In the genomic region with DNA sequence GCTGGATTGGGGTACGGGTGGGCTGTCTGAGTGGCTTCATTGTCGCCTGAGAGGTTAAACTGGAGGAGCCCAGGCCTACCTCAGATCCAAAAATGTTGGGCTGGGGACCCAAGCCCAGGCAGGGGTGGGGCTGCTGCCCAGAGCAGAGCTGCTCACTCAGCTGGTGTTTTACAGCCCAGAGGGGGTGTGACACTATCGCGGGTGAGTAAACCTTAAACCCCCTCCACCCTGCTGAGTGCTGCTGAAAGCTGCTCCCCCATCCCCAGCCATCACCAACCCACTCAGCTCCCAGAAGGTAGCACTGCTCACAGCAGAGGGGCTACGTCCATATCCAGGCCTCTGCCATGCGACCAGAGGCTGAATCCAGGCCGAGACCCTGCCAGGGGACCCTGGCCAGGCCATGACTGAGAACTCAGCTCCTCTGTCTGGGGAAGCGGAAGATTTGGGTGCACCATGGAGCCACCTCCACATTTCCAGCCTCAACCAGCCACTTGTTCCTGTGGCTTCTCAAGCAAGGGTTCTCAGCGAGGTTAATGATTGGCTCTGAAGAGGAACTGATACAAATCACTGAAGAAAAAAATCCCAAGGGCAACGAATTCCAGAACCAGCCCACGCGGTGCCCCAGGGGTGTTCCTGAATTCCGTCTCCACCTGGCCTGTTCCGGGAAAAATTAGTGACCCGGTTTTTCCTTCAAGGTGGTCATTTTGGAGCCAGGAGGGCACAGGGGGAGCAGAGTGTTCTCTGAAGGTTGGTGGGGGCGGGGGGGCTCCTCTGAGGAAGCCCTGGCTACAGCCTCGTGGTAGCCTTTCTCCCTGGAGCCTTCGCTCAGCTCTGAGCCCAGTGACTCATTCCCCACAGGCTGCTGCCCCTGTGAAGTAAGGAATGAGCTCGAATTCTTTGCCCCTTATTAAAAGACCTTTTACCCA, we compare ENCODE assay signal across 8 cellular contexts. TPM values are rescaled to one million over a fixed set of nuclear protein-coding genes. Genes with fewer than 3 reads are reported as not detected.
A peak's percentile ranks its signal among the peaks of the same experiment; 100 is the strongest.
DNase-seq lines count a peak whose midpoint lies in the region; ATAC-seq and TF ChIP-seq lines count a peak whose summit lies in the region.

No MANE protein-coding gene starts in this region.

- H2BK120ac ChIP-seq in IMR-90 (ENCODE audit: low read depth, low read length), result peak overlapping the region; percentile 87

- H3K4me2 ChIP-seq in IMR-90 (ENCODE audit: low read depth, low read length), result peak overlapping the region; percentile 41

- H3K9me3 Mint-ChIP-seq in activated CD8-positive, alpha-beta memory T cell treated with anti-CD3 and anti-CD28 coated beads, Interleukin-2, amount 10 ng/mL, durations not matched to agents 7 days and 5 days (ENCODE audit: low read depth), result no peaks in the 10 kb centered on the region
- H3K9me3 Mint-ChIP-seq in naive thymus-derived CD8-positive, alpha-beta T cell, result no peaks in the 10 kb centered on the region

- POLR2A ChIA-PET in IMR-90 (lab: Charles Lee; ENCODE audit: unreplicated experiment), result interaction anchor here (1.1 kb wide), 1 partner anchor 32 kb away, joined by 8 read pairs; the partner anchor contains the start of gene ARMC7
- POLR2A ChIA-PET in naive thymus-derived CD8-positive, alpha-beta T cell (lab: Charles Lee), result interaction anchor here (0.6 to 3.8 kb wide), 10 partner anchors 9 to 65 kb away, joined by 3 to 21 read pairs (median 6); partner anchors contain the start of genes ARMC7, MRPL58 and SLC16A5

- dilution Hi-C loops in IMR-90 (cut with HindIII; ENCODE audit: low sequenced_read_pairs, unreplicated experiment), result no loop called here

- peak overlapping the region; percentile 52 for H2BK5ac ChIP-seq in IMR-90 (ENCODE audit: low read depth, low read length, poor library complexity, severe bottlenecking)

- peak overlapping the region; percentile 57 for H3K18ac ChIP-seq in IMR-90 (ENCODE audit: low read depth, low read length)

- 86% methylated on average over 3 of the region's 19 CpGs; no CpG with 5 or more reads in 1 of the 2 experiments for WGBS in IMR-90 (ENCODE audit: extremely low coverage in 2 of 2, insufficient read length in 1 of 2), 2 experiments

- peak overlapping the region; percentile 64 for H3K4me3 Mint-ChIP-seq in activated CD8-positive, alpha-beta memory T cell treated with anti-CD3 and anti-CD28 coated beads, Interleukin-2, amount 10 ng/mL, durations not matched to agents 7 days and 5 days
- H3K4me3 Mint-ChIP-seq in naive thymus-derived CD8-positive, alpha-beta T cell, result peak overlapping the region; percentile 14 to 86 (median 72)

- peak overlapping the region; percentile 81; the same call in 1 of the 3 replicates for H2BK15ac ChIP-seq in IMR-90 (ENCODE audit: low read depth, low read length)

- peak overlapping the region; percentile 60 for H2AK5ac ChIP-seq in IMR-90 (ENCODE audit: low read depth, low read length)

- no TSS peak for BruUV-seq in IMR-90 (replicated peaks; lab: Mats Ljungman, UMichigan)

- H3K27me3 ChIP-seq in IMR-90 (ENCODE audit: control insufficient read depth, insufficient read depth, low read length), result no peaks in the 10 kb centered on the region

- peak overlapping the region; percentile 89 for H3K4ac ChIP-seq in IMR-90 (ENCODE audit: low read depth, low read length)

- peaks cover 21% of the 10 kb centered on the region for H3K9me1 ChIP-seq in IMR-90 (ENCODE audit: insufficient read depth, low read length)

- H4K5ac ChIP-seq in IMR-90 (ENCODE audit: low read depth, low read length), result peak overlapping the region; percentile 2; the same call in 1 of the 2 replicates

- no peaks in the 10 kb centered on the region for H3K36me3 ChIP-seq in IMR-90 (ENCODE audit: control insufficient read depth, insufficient read depth, low read length)

- TF ChIP-seq RAD21 in IMR-90 (IDR thresholded peaks at IDR 0.05; ENCODE audit: low read length), result no peak

- peak overlapping the region; percentile 54 for H4K91ac ChIP-seq in IMR-90 (ENCODE audit: insufficient read depth, low read depth, low read length)

- H3K36me3 Mint-ChIP-seq in activated CD8-positive, alpha-beta memory T cell treated with anti-CD3 and anti-CD28 coated beads, Interleukin-2, amount 10 ng/mL, durations not matched to agents 7 days and 5 days, result no peaks in the 10 kb centered on the region
- H3K36me3 Mint-ChIP-seq in naive thymus-derived CD8-positive, alpha-beta T cell, result no peaks in the 10 kb centered on the region

- no peak overlapping the region for H3K27ac Mint-ChIP-seq in activated CD8-positive, alpha-beta memory T cell treated with anti-CD3 and anti-CD28 coated beads, Interleukin-2, amount 10 ng/mL, durations not matched to agents 7 days and 5 days
- peak overlapping the region in 3 of 10 donors; percentile 73 to 85 (median 74) for H3K27ac Mint-ChIP-seq in naive thymus-derived CD8-positive, alpha-beta T cell

- in situ Hi-C loops in IMR-90 (cut with MboI; ENCODE audit: low sequenced_read_pairs), result no loop called here

- no peak overlapping the region for H3K4me3 ChIP-seq in IMR-90 (ENCODE audit: insufficient read depth, low read depth, low read length)
- peak overlapping the region; percentile 67 for H3K4me3 ChIP-seq in coronary artery

- peaks cover 21% of the 10 kb centered on the region for H3K4me1 ChIP-seq in IMR-90 (ENCODE audit: control insufficient read depth, insufficient read depth, low read length)

- intact Hi-C loops in IMR-90 (cut with micrococcal nuclease), result no loop called here

- CTCF ChIA-PET in activated CD8-positive, alpha-beta memory T cell treated with anti-CD3 and anti-CD28 coated beads, Interleukin-2, amount 10 ng/mL, durations not matched to agents 7 days and 5 days (lab: Charles Lee), result interaction anchor here (0.9 to 2.3 kb wide), 5 partner anchors 9 to 123 kb away, joined by 3 to 6 read pairs (median 4); no protein-coding TSS in a partner anchor
- CTCF ChIA-PET in IMR-90 (lab: Yijun Ruan, JAX), result interaction anchor here (1.2 to 1.7 kb wide), 3 partner anchors 27 to 55 kb away, joined by 4 to 12 read pairs (median 4); no protein-coding TSS in a partner anchor

- H4K8ac ChIP-seq in IMR-90 (ENCODE audit: low read depth in 2 of 2, low read length in 2 of 2), result peak overlapping the region; percentile 71 to 77

- H3K4me1 Mint-ChIP-seq in activated CD8-positive, alpha-beta memory T cell treated with anti-CD3 and anti-CD28 coated beads, Interleukin-2, amount 10 ng/mL, durations not matched to agents 7 days and 5 days, result peaks cover 10% of the 10 kb centered on the region
- peaks cover 7 to 21% (median 14%) of the 10 kb centered on the region in 4 donors for H3K4me1 Mint-ChIP-seq in naive thymus-derived CD8-positive, alpha-beta T cell

- peak overlapping the region; percentile 87 for H2AFZ ChIP-seq in IMR-90 (replicated peaks; ENCODE audit: low read length, poor library complexity)

- no peak for DNase-seq in activated CD8-positive, alpha-beta memory T cell treated with anti-CD3 and anti-CD28 coated beads, Interleukin-2, amount 10 ng/mL, durations not matched to agents 7 days and 5 days
- DNase-seq in activated CD8-positive, alpha-beta memory T cell treated with anti-CD3 and anti-CD28 coated beads for 24 hours, result no peak
- DNase-seq in IMR-90 (peak; percentile 78), coronary artery (ENCODE audit: low spot score) (no peak), SHP77 treated with DMSO at 0.1 percent for 48 hours (lab: John Stamatoyannopoulos, UW) (no peak)
- DNase-seq in naive thymus-derived CD8-positive, alpha-beta T cell, result peak in 1 of 10 donors; percentile 9

- H3K14ac ChIP-seq in IMR-90 (replicated peaks; ENCODE audit: low read depth, low read length), result peak overlapping the region; percentile 67

- H3K56ac ChIP-seq in IMR-90 (ENCODE audit: extremely low read depth, insufficient read depth, low read length), result no peak overlapping the region

- H3K79me1 ChIP-seq in IMR-90 (ENCODE audit: low read depth in 1 of 2, low read length in 2 of 2), result no peaks in the 10 kb centered on the region

- no peak for ATAC-seq in activated CD8-positive, alpha-beta memory T cell treated with anti-CD3 and anti-CD28 coated beads, Interleukin-2, amount 10 ng/mL, durations not matched to agents 7 days and 5 days
- ATAC-seq in IMR-90 (ENCODE audit: low read depth), result peak; percentile 93
- ATAC-seq in naive thymus-derived CD8-positive, alpha-beta T cell, result peak in 1 of 2 donors; percentile 18
- no peak for ATAC-seq in HG03460 (IDR thresholded peaks at IDR 0.05; ENCODE audit: unreplicated experiment)
- ATAC-seq in HG03095 (IDR thresholded peaks at IDR 0.05; ENCODE audit: unreplicated experiment), result no peak

- no peak for TF ChIP-seq CTCF in IMR-90 (conservative IDR thresholded peaks at IDR 0.05; ENCODE audit: low read depth, low read length)
- TF ChIP-seq CTCF in coronary artery (IDR thresholded peaks at IDR 0.05), result no peak

- no peak overlapping the region for H3K9ac ChIP-seq in IMR-90 (ENCODE audit: low read depth, low read length)

- H3K23ac ChIP-seq in IMR-90 (ENCODE audit: low read depth, low read length), result peak overlapping the region; percentile 10; the same call in 1 of the 2 replicates

- peak overlapping the region; percentile 79 for H2AK9ac ChIP-seq in IMR-90 (replicated peaks; ENCODE audit: low read depth, low read length, poor library complexity)

- H3K27ac ChIP-seq in IMR-90 (ENCODE audit: insufficient read depth, low read length) (peak overlapping the region; percentile 1), coronary artery (peak overlapping the region; percentile 69 to 72)

- no peaks in the 10 kb centered on the region for H3K27me3 Mint-ChIP-seq in activated CD8-positive, alpha-beta memory T cell treated with anti-CD3 and anti-CD28 coated beads, Interleukin-2, amount 10 ng/mL, durations not matched to agents 7 days and 5 days
- no peaks in the 10 kb centered on the region for H3K27me3 Mint-ChIP-seq in naive thymus-derived CD8-positive, alpha-beta T cell

- H4K20me1 ChIP-seq in IMR-90 (ENCODE audit: insufficient read depth, low read length), result no peaks in the 10 kb centered on the region

- TF ChIP-seq POLR2A in IMR-90 (IDR thresholded peaks at IDR 0.05; ENCODE audit: low read depth, low read length), result no peak

- H2BK20ac ChIP-seq in IMR-90 (ENCODE audit: low read depth, low read length), result peak overlapping the region; percentile 86

- H3K9me3 ChIP-seq in IMR-90 (ENCODE audit: control insufficient read depth, insufficient read depth, low read length), result no peaks in the 10 kb centered on the region

RNA-seq across cellular contexts. Expression of gene SLC16A5, which starts 9.4 kb away (rescaled TPM):
- total RNA-seq in activated CD8-positive, alpha-beta memory T cell treated with anti-CD3 and anti-CD28 coated beads, Interleukin-2, amount 10 ng/mL, durations not matched to agents 7 days and 5 days, result 1 to 10 TPM; 2.3 to 3.2 TPM
- 1.1 and 1.8 TPM in 2 replicates for total RNA-seq in IMR-90 (2012; rRNA removed)
- polyA plus RNA-seq in IMR-90 (2012; rRNA removed), result 5.9 and 7.1 TPM in 2 replicates
- polyA plus RNA-seq in IMR-90 (2012; cell fraction: cytosol; rRNA removed), result 1.9 and 9.5 TPM in 2 replicates
- polyA plus RNA-seq in IMR-90 (2012; cell fraction: nucleus; rRNA removed; ENCODE audit: low replicate concordance), result 19.4 and 39.3 TPM in 2 replicates
- 10 to 100 TPM; 14.2 to 14.8 TPM for total RNA-seq in naive thymus-derived CD8-positive, alpha-beta T cell
- polyA plus RNA-seq in naive thymus-derived CD8-positive, alpha-beta T cell, result 1 to 10 TPM; 1.4 to 4.1 (median 3.1) TPM

RNA-seq across cellular contexts. Expression of gene KCTD2, which starts 31.3 kb away (rescaled TPM):
- 10 to 100 TPM; 16.8 to 19.1 TPM for total RNA-seq in activated CD8-positive, alpha-beta memory T cell treated with anti-CD3 and anti-CD28 coated beads, Interleukin-2, amount 10 ng/mL, durations not matched to agents 7 days and 5 days
- total RNA-seq in IMR-90 (2012; rRNA removed), result 9.1 and 9.4 TPM in 2 replicates
- 18.3 and 18.4 TPM in 2 replicates for polyA plus RNA-seq in IMR-90 (2012; rRNA removed)
- polyA plus RNA-seq in IMR-90 (2012; cell fraction: cytosol; rRNA removed), result 10.8 and 16.4 TPM in 2 replicates
- 9.9 and 12.6 TPM in 2 replicates for polyA plus RNA-seq in IMR-90 (2012; cell fraction: nucleus; rRNA removed; ENCODE audit: low replicate concordance)
- total RNA-seq in naive thymus-derived CD8-positive, alpha-beta T cell, result 10 to 100 TPM; 25.0 to 28.6 TPM
- 10 to 100 TPM in 1 of 3 donors, 1 to 10 TPM in 2; 6.8 to 10.9 (median 7.8) TPM for polyA plus RNA-seq in naive thymus-derived CD8-positive, alpha-beta T cell

RNA-seq across cellular contexts. Expression of gene ARMC7, which starts 31.4 kb away (rescaled TPM):
- 10 to 100 TPM; 13.5 to 14.5 TPM for total RNA-seq in activated CD8-positive, alpha-beta memory T cell treated with anti-CD3 and anti-CD28 coated beads, Interleukin-2, amount 10 ng/mL, durations not matched to agents 7 days and 5 days
- 1.7 and 1.8 TPM in 2 replicates for total RNA-seq in IMR-90 (2012; rRNA removed)
- polyA plus RNA-seq in IMR-90 (2012; rRNA removed), result 6.9 and 7.3 TPM in 2 replicates
- 7.1 and 7.3 TPM in 2 replicates for polyA plus RNA-seq in IMR-90 (2012; cell fraction: cytosol; rRNA removed)
- polyA plus RNA-seq in IMR-90 (2012; cell fraction: nucleus; rRNA removed; ENCODE audit: low replicate concordance), result 4.8 and 7.7 TPM in 2 replicates
- 10 to 100 TPM; 15.6 to 16.7 TPM for total RNA-seq in naive thymus-derived CD8-positive, alpha-beta T cell
- polyA plus RNA-seq in naive thymus-derived CD8-positive, alpha-beta T cell, result 1 to 10 TPM; 2.7 to 3.3 (median 2.9) TPM

RNA-seq across cellular contexts. Expression of gene ATP5PD, which starts 31.6 kb away (rescaled TPM):
- total RNA-seq in activated CD8-positive, alpha-beta memory T cell treated with anti-CD3 and anti-CD28 coated beads, Interleukin-2, amount 10 ng/mL, durations not matched to agents 7 days and 5 days, result 100 to 1,000 TPM; 188 to 210 TPM
- 365 and 373 TPM in 2 replicates for total RNA-seq in IMR-90 (2012; rRNA removed)
- 331 and 425 TPM in 2 replicates for polyA plus RNA-seq in IMR-90 (2012; rRNA removed)
- 109 and 263 TPM in 2 replicates for polyA plus RNA-seq in IMR-90 (2012; cell fraction: cytosol; rRNA removed)
- 38.0 and 159 TPM in 2 replicates for polyA plus RNA-seq in IMR-90 (2012; cell fraction: nucleus; rRNA removed; ENCODE audit: low replicate concordance)
- 100 to 1,000 TPM; 149 to 160 TPM for total RNA-seq in naive thymus-derived CD8-positive, alpha-beta T cell
- polyA plus RNA-seq in naive thymus-derived CD8-positive, alpha-beta T cell, result 100 to 1,000 TPM; 406 to 455 (median 449) TPM

RNA-seq across cellular contexts. Expression of gene NT5C, which starts 53.2 kb away (rescaled TPM):
- total RNA-seq in activated CD8-positive, alpha-beta memory T cell treated with anti-CD3 and anti-CD28 coated beads, Interleukin-2, amount 10 ng/mL, durations not matched to agents 7 days and 5 days, result 10 to 100 TPM; 65.2 to 73.1 TPM
- total RNA-seq in IMR-90 (2012; rRNA removed), result 23.1 and 24.0 TPM in 2 replicates
- polyA plus RNA-seq in IMR-90 (2012; rRNA removed), result 44.6 and 62.1 TPM in 2 replicates
- polyA plus RNA-seq in IMR-90 (2012; cell fraction: cytosol; rRNA removed), result 36.7 and 49.9 TPM in 2 replicates
- polyA plus RNA-seq in IMR-90 (2012; cell fraction: nucleus; rRNA removed; ENCODE audit: low replicate concordance), result 78.2 and 163 TPM in 2 replicates
- 10 to 100 TPM; 52.8 to 66.6 TPM for total RNA-seq in naive thymus-derived CD8-positive, alpha-beta T cell
- 10 to 100 TPM; 46.0 to 53.6 (median 50.6) TPM for polyA plus RNA-seq in naive thymus-derived CD8-positive, alpha-beta T cell
